ENCODE assay signal across 19 cellular contexts in the genomic region with DNA sequence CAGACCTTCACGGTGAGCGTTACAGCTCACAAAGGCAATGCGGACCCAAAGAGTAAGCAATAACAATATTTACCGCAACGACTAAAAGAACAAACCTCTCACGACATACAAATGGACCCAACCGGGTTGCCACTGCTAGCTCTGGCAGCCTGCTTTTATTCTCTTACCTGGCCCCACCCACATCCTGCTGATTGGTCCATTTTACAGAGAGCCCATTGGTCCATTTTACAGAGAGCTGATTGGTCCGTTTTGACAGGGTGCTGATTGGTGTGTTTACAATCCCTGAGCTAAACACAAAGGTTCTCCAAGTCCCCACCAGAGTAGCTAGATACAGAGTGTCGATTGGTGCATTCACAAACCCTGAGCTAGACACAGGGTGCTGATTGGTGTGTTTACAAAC. TPM values are rescaled to one million over a fixed set of nuclear protein-coding genes. Genes with fewer than 3 reads are reported as not detected.
"Had no signal": no experiment of that assay in that cellular context is flagged by ENCODE, and none has a peak within 500 bp of the region (broad histone marks: within the 10 kb centered on the region; RNA-seq: fewer than 3 reads in every experiment).

No MANE protein-coding gene starts in this region.

RNA-seq across cellular contexts. Expression of gene FANCD2OS, which starts 27.8 kb away (rescaled TPM):
- total RNA-seq: dermis microvascular lymphatic vessel endothelial cell, endodermal cell, esophagus mucosa, esophagus squamous epithelium, gastrocnemius medialis, glomerular endothelial cell, heart right ventricle, kidney epithelial cell, left cardiac atrium, left lung, left ventricle myocardium superior, lower leg skin, lower lobe of right lung, lung microvascular endothelial cell, mesenteric fat pad, mesothelial cell of epicardium, mucosa of descending colon, myocyte had no signal
- polyA plus RNA-seq: heart right ventricle, keratinocyte had no signal
